In genomic region chrX:16718824-16719333, GRCh38 we compare ENCODE assay signal across 8 cellular contexts. TPM values are rescaled to one million over a fixed set of nuclear protein-coding genes. Genes with fewer than 3 reads are reported as not detected.
DNase-seq lines count a peak whose midpoint lies in the region; ATAC-seq and TF ChIP-seq lines count a peak whose summit lies in the region.

No MANE protein-coding gene starts in this region.

- intact Hi-C loops in A673 (cut with micrococcal nuclease; ENCODE audit: unreplicated experiment) = no loop called here

- H3K27me3 ChIP-seq in A673 (replicated peaks; ENCODE audit: insufficient read depth, low read depth, low read length, poor library complexity) (no peaks in the 10 kb centered on the region), Karpas-422 (ENCODE audit: low read length) (no peaks in the 10 kb centered on the region), ectodermal cell (ENCODE audit: control insufficient read depth, insufficient read depth, low read length, poor library complexity, severe bottlenecking) (no peaks in the 10 kb centered on the region)

- no peaks in the 10 kb centered on the region for H3K9me2 ChIP-seq in Karpas-422 (replicated peaks; ENCODE audit: insufficient read depth, low read length)

- H3K36me3 Mint-ChIP-seq in osteocyte (ENCODE audit: unreplicated experiment) = no peaks in the 10 kb centered on the region

- H3K4me1 Mint-ChIP-seq in osteocyte (ENCODE audit: unreplicated experiment) = peaks cover 34% of the 10 kb centered on the region

- H3K4me2 ChIP-seq in Karpas-422 (ENCODE audit: low read depth, low read length, poor library complexity, severe bottlenecking) = peak overlapping the region; percentile 92

- H4K20me1 ChIP-seq in Karpas-422 (ENCODE audit: insufficient read depth, low read depth, low read length) = peaks cover 6% of the 10 kb centered on the region; the same call in 1 of the 2 replicates

- H3K9me3 ChIP-seq in A673 (ENCODE audit: low read depth, low read length, poor library complexity, severe bottlenecking) (no peaks in the 10 kb centered on the region), Karpas-422 (ENCODE audit: low read length) (no peaks in the 10 kb centered on the region), ectodermal cell (ENCODE audit: control insufficient read depth, low read length) (no peaks in the 10 kb centered on the region)

- H2AFZ ChIP-seq in Karpas-422 (ENCODE audit: low read length) = peak overlapping the region; percentile 76

- DNase-seq in A673 (ENCODE audit: low spot score) (no peak), Karpas-422 (no peak), osteocyte (ENCODE audit: extremely low spot score, unreplicated experiment) (no peak), AG08395 (ENCODE audit: low spot score) (no peak), NCI-H187 treated with DMSO at 0.1 percent for 48 hours (lab: John Stamatoyannopoulos, UW) (no peak), NCI-H524 treated with DMSO at 0.1 percent for 48 hours (lab: John Stamatoyannopoulos, UW) (no peak)

- TF ChIP-seq CTCF in A673 (conservative IDR thresholded peaks at IDR 0.05; ENCODE audit: low read depth, low read length) (no peak), osteocyte (IDR thresholded peaks at IDR 0.05) (no peak)

- TSS peak; percentile 100 for BruUV-seq in A673 (replicated peaks; lab: Mats Ljungman, UMichigan)

- H3K36me3 ChIP-seq in A673 (ENCODE audit: insufficient read depth, low read length, poor library complexity, severe bottlenecking) (no peaks in the 10 kb centered on the region), Karpas-422 (ENCODE audit: insufficient read depth, low read length) (peaks cover 4% of the 10 kb centered on the region; the same call in 1 of the 2 replicates), ectodermal cell (ENCODE audit: control insufficient read depth, insufficient read depth, low read length) (no peaks in the 10 kb centered on the region)

- peak; percentile 49 for ATAC-seq in GM19455 (IDR thresholded peaks at IDR 0.05; ENCODE audit: unreplicated experiment)

- H3K4me3 ChIP-seq in A673 (ENCODE audit: low read depth, low read length, poor library complexity, severe bottlenecking) (peak overlapping the region; percentile 74), Karpas-422 (ENCODE audit: low read length) (peak overlapping the region; percentile 84), ectodermal cell (ENCODE audit: insufficient read depth, low read depth, low read length) (peak overlapping the region; percentile 67)

- POLR2A ChIA-PET in A673 (lab: Charles Lee; ENCODE audit: low non-redundant PET) = interaction anchor here (0.7 kb wide), 1 partner anchor 123 kb away, joined by 4 read pairs; no protein-coding TSS in a partner anchor

- peak overlapping the region; percentile 94 for H3K27ac ChIP-seq in A673 (ENCODE audit: low read depth, low read length, poor library complexity, severe bottlenecking)
- no peak overlapping the region for H3K27ac ChIP-seq in Karpas-422 (ENCODE audit: low read length)
- H3K27ac ChIP-seq in ectodermal cell (ENCODE audit: insufficient read depth, low read depth, low read length, poor library complexity, severe bottlenecking) = peak overlapping the region; percentile 97

- H3K4me1 ChIP-seq in A673 (ENCODE audit: insufficient read depth, low read length, poor library complexity, severe bottlenecking) = no peaks in the 10 kb centered on the region
- peaks cover 28% of the 10 kb centered on the region for H3K4me1 ChIP-seq in Karpas-422 (ENCODE audit: low read length)
- no peaks in the 10 kb centered on the region for H3K4me1 ChIP-seq in ectodermal cell (ENCODE audit: control insufficient read depth, insufficient read depth, low read length)

- no peaks in the 10 kb centered on the region for H3K9me3 Mint-ChIP-seq in osteocyte (ENCODE audit: unreplicated experiment)

- peak overlapping the region; percentile 96 for H3K4me3 Mint-ChIP-seq in osteocyte (ENCODE audit: unreplicated experiment)

- WGBS in ectodermal cell, 2 experiments = 3 to 7% methylated on average over 5 of the region's 6 CpGs

- H3K27ac Mint-ChIP-seq in osteocyte (ENCODE audit: unreplicated experiment) = peak overlapping the region; percentile 100

- CTCF ChIA-PET in A673 (lab: Charles Lee) = no interaction called here

- H3K9ac ChIP-seq in Karpas-422 (ENCODE audit: low read length) = peak overlapping the region; percentile 89

- H3K79me2 ChIP-seq in Karpas-422 (ENCODE audit: low read length) = peaks cover 44% of the 10 kb centered on the region

- H3K27me3 Mint-ChIP-seq in osteocyte (ENCODE audit: unreplicated experiment) = no peaks in the 10 kb centered on the region

RNA-seq across cellular contexts. Expression of gene SYAP1, which starts 0.5 kb away (rescaled TPM):
- total RNA-seq in A673 (2021) (36.4 and 41.8 TPM in 2 replicates), osteocyte (47.8 and 51.8 TPM in 2 replicates)
- total RNA-seq in Karpas-422 (2014; rRNA removed; shearing (Covaris generic); ENCODE audit: low replicate concordance) = 31.2 and 40.9 TPM in 2 replicates
- polyA plus RNA-seq in ectodermal cell (2013, experiment 1 of 4) = 14.5 TPM
- polyA plus RNA-seq in ectodermal cell (2013, experiment 2 of 4) = 14.6 TPM
- 10.5 TPM for polyA plus RNA-seq in ectodermal cell (2013, experiment 3 of 4)
- polyA plus RNA-seq in ectodermal cell (2013, experiment 4 of 4) = 11.7 TPM

RNA-seq across cellular contexts. Expression of gene CTPS2, which starts 6.4 kb away (rescaled TPM):
- total RNA-seq in A673 (2021) (15.6 and 20.5 TPM in 2 replicates), osteocyte (37.1 and 39.7 TPM in 2 replicates)
- total RNA-seq in Karpas-422 (2014; rRNA removed; shearing (Covaris generic); ENCODE audit: low replicate concordance) = 14.3 and 18.9 TPM in 2 replicates
- 36.3 TPM for polyA plus RNA-seq in ectodermal cell (2013, experiment 1 of 4)
- polyA plus RNA-seq in ectodermal cell (2013, experiment 2 of 4) = 39.8 TPM
- 27.7 TPM for polyA plus RNA-seq in ectodermal cell (2013, experiment 3 of 4)
- 31.6 TPM for polyA plus RNA-seq in ectodermal cell (2013, experiment 4 of 4)
